ENCODE assay signal across 8 cellular contexts in the genomic region with DNA sequence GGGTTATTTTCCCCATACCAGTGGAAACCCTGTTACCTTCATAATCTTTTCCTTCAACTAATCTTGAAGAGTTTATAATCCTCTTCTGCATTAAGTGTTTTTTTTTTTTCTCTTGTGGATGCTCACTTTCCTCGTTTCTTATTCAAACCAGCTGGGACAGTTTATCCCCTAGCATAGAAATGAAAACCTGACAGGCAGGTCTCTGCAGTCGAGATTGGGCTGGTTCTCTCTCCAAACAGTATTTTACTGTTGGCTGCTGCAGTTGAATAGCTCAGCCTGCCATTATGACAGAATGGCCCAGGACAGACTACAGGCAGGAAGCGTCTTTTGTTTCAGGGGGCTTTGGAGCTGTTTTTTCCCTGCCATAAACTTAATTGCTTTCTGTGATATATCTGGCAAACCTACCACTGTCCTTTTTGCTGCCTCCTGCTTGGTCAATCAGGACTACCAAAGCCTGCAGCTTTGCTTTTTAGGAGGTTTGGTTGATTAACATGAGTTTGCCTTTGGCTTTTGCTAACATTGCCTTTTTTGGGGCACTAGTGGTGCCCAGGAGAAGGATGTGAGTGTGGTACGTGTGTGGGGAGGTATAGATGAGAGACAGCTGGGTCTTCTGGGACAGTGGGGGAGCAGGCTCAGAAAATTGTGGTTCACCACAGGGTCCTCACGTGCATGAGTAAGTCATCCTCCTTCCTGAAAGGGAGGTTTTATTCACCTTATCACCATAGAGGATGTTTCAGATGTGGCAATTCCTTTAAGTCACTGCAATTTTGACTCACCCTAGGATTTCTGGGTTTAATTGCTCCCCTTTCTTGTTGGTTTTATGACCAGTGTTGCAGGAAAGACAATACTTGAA.
DNase-seq lines count a peak whose midpoint lies in the region; ATAC-seq and TF ChIP-seq lines count a peak whose summit lies in the region.

No MANE protein-coding gene starts in this region.

- peak; percentile 84 for ATAC-seq in GM18511 (IDR thresholded peaks at IDR 0.05; ENCODE audit: unreplicated experiment)
- ATAC-seq in HG03066 (IDR thresholded peaks at IDR 0.05; ENCODE audit: low read depth, unreplicated experiment): peak; percentile 69
- no peak for ATAC-seq in upper lobe of right lung

- H3K9me3 ChIP-seq in upper lobe of right lung: no peaks in the 10 kb centered on the region

- H3K9me3 Mint-ChIP-seq in progenitor cell of endocrine pancreas (ENCODE audit: low read depth): no peaks in the 10 kb centered on the region

- H3K4me3 Mint-ChIP-seq in progenitor cell of endocrine pancreas (ENCODE audit: low read depth): peak overlapping the region; percentile 12

- DNase-seq in activated CD4-positive, alpha-beta T cell treated with anti-CD3 and anti-CD28 coated beads, Interleukin-2, amount 50 U/mL, for 48 hours: peak; percentile 45 to 54
- DNase-seq in progenitor cell of endocrine pancreas (ENCODE audit: low spot score, unreplicated experiment): no peak
- DNase-seq in inferior parietal cortex (ENCODE audit: extremely low spot score): no peak
- no peak for DNase-seq in DMS153 treated with DMSO at 0.1 percent for 48 hours (lab: John Stamatoyannopoulos, UW; ENCODE audit: unreplicated experiment)
- DNase-seq in upper lobe of right lung: no peak
- no peak for DNase-seq in DMS79 (lab: John Stamatoyannopoulos, UW)

- intact Hi-C loops in upper lobe of right lung (cut with DNase I): no loop called here

- H3K4me1 Mint-ChIP-seq in progenitor cell of endocrine pancreas (ENCODE audit: low read depth): peaks cover 67% of the 10 kb centered on the region

- no peak for TF ChIP-seq CTCF in progenitor cell of endocrine pancreas (IDR thresholded peaks at IDR 0.05; ENCODE audit: unreplicated experiment)
- TF ChIP-seq CTCF in upper lobe of right lung (IDR thresholded peaks at IDR 0.05): no peak

- no peak overlapping the region for H3K27ac ChIP-seq in upper lobe of right lung

- H3K27ac Mint-ChIP-seq in progenitor cell of endocrine pancreas: peak overlapping the region; percentile 83

- H3K27me3 ChIP-seq in upper lobe of right lung: no peaks in the 10 kb centered on the region

- no peaks in the 10 kb centered on the region for H3K36me3 ChIP-seq in upper lobe of right lung

- no peaks in the 10 kb centered on the region for H3K4me1 ChIP-seq in upper lobe of right lung

- peaks cover 19% of the 10 kb centered on the region for H3K36me3 Mint-ChIP-seq in progenitor cell of endocrine pancreas (ENCODE audit: insufficient read depth)

- no peaks in the 10 kb centered on the region for H3K27me3 Mint-ChIP-seq in progenitor cell of endocrine pancreas

- H3K4me3 ChIP-seq in upper lobe of right lung: no peak overlapping the region

Comparison
In these comparisons a context has a peak if more than half of its experiments do, and no peak if none do; other contexts are left out.
1. DNase-seq: peak in activated CD4-positive, alpha-beta T cell treated with anti-CD3 and anti-CD28 coated beads, Interleukin-2, amount 50 U/mL, for 48 hours (2 of 2); none in progenitor cell of endocrine pancreas (single experiment), inferior parietal cortex (single experiment), DMS153 treated with DMSO at 0.1 percent for 48 hours (single experiment), upper lobe of right lung (single experiment) and DMS79 (single experiment).